ENCODE assay signal across 1 cellular context in genomic region chr16:1474796-1475551, GRCh38.
TF ChIP-seq lines count a peak whose summit lies in the region.

CLCN7 (minus strand) TSS chr16:1475028; CDS start chr16:1474974, 54 bp downstream.

TF ChIP-seq in WTC11, 78 proteins besides CTCF, POLR2A, EP300 and RAD21 (continued from another document):
- peak; percentile 50 for TF ChIP-seq HMGXB4 (CRISPR knock-in tag; IDR thresholded peaks at IDR 0.05)
- TF ChIP-seq NFYB (CRISPR knock-in tag; conservative IDR thresholded peaks at IDR 0.05; ENCODE audit: low read depth) = peak; percentile 48
TF ChIP-seq in WTC11: peak in this region for 50.
